Comparison of ENCODE assay signal across 16 cellular contexts in genomic region chr2:138298120-138298814, GRCh38.
DNase-seq lines count a peak whose midpoint lies in the region; ATAC-seq and TF ChIP-seq lines count a peak whose summit lies in the region.
"Had no signal": no experiment of that assay in that cellular context is flagged by ENCODE, and none has a peak within 500 bp of the region (broad histone marks: within the 10 kb centered on the region; RNA-seq: fewer than 3 reads in every experiment).

No MANE protein-coding gene starts in this region.

- no peaks in the 10 kb centered on the region for H3K9me3 Mint-ChIP-seq in neural progenitor cell
- H3K9me3 Mint-ChIP-seq: activated T-helper 1 cell treated with anti-CD3 and anti-CD28 coated beads, Interleukin-12 subunit alpha, Interleukin-12 subunit beta, Interleukin-2, Interleukin-4 antibody, amounts not matched to agents 30 ng/mL and 10 ng/mL and 1 ng/mL, durations not matched to agents 14 hours and 24 hours and 36 hours had no signal

- H3K4me1 Mint-ChIP-seq in neural progenitor cell = no peaks in the 10 kb centered on the region
- H3K4me1 Mint-ChIP-seq: T-cell had no signal

- no peak for DNase-seq in neural progenitor cell (ENCODE audit: low spot score)
- no peak for DNase-seq in AG20443 (ENCODE audit: low spot score)
- DNase-seq in NCI-H774 (lab: John Stamatoyannopoulos, UW) = no peak
- DNase-seq in upper lobe of left lung = no peak
- DNase-seq: activated CD4-positive, alpha-beta T cell treated with anti-CD3 and anti-CD28 coated beads for 1 hour; DMS79; effector memory CD8-positive, alpha-beta T cell; stimulated activated CD4-positive, alpha-beta T cell treated with anti-CD3 and anti-CD28 coated beads, Interleukin-4, amount 100 ng/mL, for 1 hour; stimulated activated naive CD4-positive, alpha-beta T cell treated with Interleukin-2 at 50 U/mL for 16 hours; T-cell had no signal

- H3K9me3 ChIP-seq in neural progenitor cell (ENCODE audit: low read depth) (no peaks in the 10 kb centered on the region), upper lobe of left lung (no peaks in the 10 kb centered on the region)

- H3K36me3 ChIP-seq in neural progenitor cell (no peaks in the 10 kb centered on the region), upper lobe of left lung (no peaks in the 10 kb centered on the region)

- H4K20me1 ChIP-seq in neural progenitor cell (ENCODE audit: low read depth) = no peaks in the 10 kb centered on the region

- no peaks in the 10 kb centered on the region for H3K36me3 Mint-ChIP-seq in neural progenitor cell
- H3K36me3 Mint-ChIP-seq: T-cell had no signal

- TF ChIP-seq CTCF in neural progenitor cell (IDR thresholded peaks at IDR 0.05) = no peak
- TF ChIP-seq CTCF in upper lobe of left lung (IDR thresholded peaks at IDR 0.05) = no peak

- H3K27me3 ChIP-seq in neural progenitor cell = no peaks in the 10 kb centered on the region
- no peaks in the 10 kb centered on the region for H3K27me3 ChIP-seq in upper lobe of left lung

- peaks cover 2% of the 10 kb centered on the region for H3K27me3 Mint-ChIP-seq in neural progenitor cell (ENCODE audit: insufficient read depth, low read depth)
- H3K27me3 Mint-ChIP-seq: effector memory CD8-positive, alpha-beta T cell; T-cell had no signal

- H3K79me2 ChIP-seq in neural progenitor cell (ENCODE audit: low read depth) = no peaks in the 10 kb centered on the region

- no peak overlapping the region for H3K27ac Mint-ChIP-seq in neural progenitor cell
- H3K27ac Mint-ChIP-seq: activated T-helper 1 cell treated with anti-CD3 and anti-CD28 coated beads, Interleukin-12 subunit alpha, Interleukin-12 subunit beta, Interleukin-2, Interleukin-4 antibody, amounts not matched to agents 30 ng/mL and 10 ng/mL and 1 ng/mL, durations not matched to agents 14 hours and 24 hours and 36 hours; effector memory CD8-positive, alpha-beta T cell; T-cell had no signal

- ATAC-seq in GM18508 (IDR thresholded peaks at IDR 0.05; ENCODE audit: insufficient read depth, unreplicated experiment) = peak; percentile 64
- peak; percentile 72 for ATAC-seq in GM19467 (IDR thresholded peaks at IDR 0.05; ENCODE audit: unreplicated experiment)
- peak; percentile 61 for ATAC-seq in HG02840 (IDR thresholded peaks at IDR 0.05; ENCODE audit: low FRiP score, unreplicated experiment)
- peak; percentile 81 for ATAC-seq in HG03432 (IDR thresholded peaks at IDR 0.05; ENCODE audit: unreplicated experiment)
- ATAC-seq in upper lobe of left lung (ENCODE audit: low FRiP score in 2 of 2) = no peak
- ATAC-seq: effector memory CD8-positive, alpha-beta T cell; T-cell had no signal

- H3K4me1 ChIP-seq in neural progenitor cell (no peaks in the 10 kb centered on the region), upper lobe of left lung (no peaks in the 10 kb centered on the region)

- WGBS in upper lobe of left lung, 2 donors = 93 to 94% methylated on average over 11 of the region's 11 CpGs

- H3K27ac ChIP-seq in neural progenitor cell = no peak overlapping the region
- no peak overlapping the region for H3K27ac ChIP-seq in upper lobe of left lung
- H3K27ac ChIP-seq: HL-60 had no signal

- no peaks in the 10 kb centered on the region for H3F3A ChIP-seq in neural progenitor cell (ENCODE audit: low read depth)

- no peak overlapping the region for H3K4me3 Mint-ChIP-seq in neural progenitor cell
- H3K4me3 Mint-ChIP-seq: activated T-helper 1 cell treated with anti-CD3 and anti-CD28 coated beads, Interleukin-12 subunit alpha, Interleukin-12 subunit beta, Interleukin-2, Interleukin-4 antibody, amounts not matched to agents 30 ng/mL and 10 ng/mL and 1 ng/mL, durations not matched to agents 14 hours and 24 hours and 36 hours; effector memory CD8-positive, alpha-beta T cell; T-cell had no signal

- no peak for TF ChIP-seq EP300 in upper lobe of left lung (IDR thresholded peaks at IDR 0.05)

- H2AFZ ChIP-seq in neural progenitor cell (replicated peaks) = no peak overlapping the region

- no peak for TF ChIP-seq POLR2A in upper lobe of left lung (IDR thresholded peaks at IDR 0.05)

- H3K4me3 ChIP-seq in neural progenitor cell = no peak overlapping the region
- no peak overlapping the region for H3K4me3 ChIP-seq in upper lobe of left lung

- no peak overlapping the region for H3K9ac ChIP-seq in neural progenitor cell

- no peak overlapping the region for H3K4me2 ChIP-seq in neural progenitor cell

Comparison
In these comparisons a context has a peak if more than half of its experiments do, and no peak if none do; other contexts are left out.
1. ATAC-seq: peak in GM18508 (single experiment), GM19467 (single experiment), HG02840 (single experiment) and HG03432 (single experiment); none in upper lobe of left lung (0 of 2).